In the genomic region with DNA sequence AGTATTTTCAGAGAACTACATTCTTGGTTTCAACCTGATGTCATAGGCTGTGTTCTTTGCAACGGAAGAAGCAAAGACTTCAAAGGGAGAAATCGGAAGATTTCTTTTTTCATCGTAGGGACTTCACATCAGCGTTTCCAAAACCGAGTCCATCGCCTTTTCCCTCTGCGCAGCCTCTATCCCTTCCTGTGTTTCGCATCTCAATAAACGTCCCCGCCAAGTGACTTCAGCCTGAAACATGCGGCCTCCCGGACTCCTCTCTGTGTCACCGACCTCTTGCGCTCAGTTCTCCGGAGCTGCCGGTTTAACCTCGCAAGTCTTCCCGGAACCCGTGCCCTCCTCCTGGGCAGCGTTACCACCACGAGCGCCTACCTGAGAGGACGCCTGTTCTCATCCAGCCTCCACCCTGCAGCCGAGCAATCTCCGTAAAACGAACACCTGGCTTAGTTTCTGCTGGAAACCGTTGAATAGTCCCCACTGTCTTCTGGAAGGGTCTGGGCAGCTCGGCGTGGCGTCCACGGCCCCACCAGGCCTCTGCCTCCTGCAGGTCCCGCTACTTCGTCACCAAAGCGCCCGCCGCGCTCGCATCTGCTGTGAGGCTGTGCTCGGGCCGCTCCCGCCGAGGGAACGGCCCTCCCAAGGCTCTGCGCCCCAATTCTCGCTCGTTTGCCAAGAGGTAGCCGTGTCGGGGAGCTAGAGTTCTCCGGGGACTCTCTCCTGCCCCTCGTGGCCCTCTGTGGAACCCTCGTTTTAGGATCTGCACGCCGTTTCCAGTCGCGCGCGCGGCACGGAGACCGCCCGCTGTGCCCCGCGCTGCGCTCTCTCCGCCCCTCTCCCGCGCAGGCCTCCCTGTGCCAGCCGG, we compare ENCODE assay signal across 9 cellular contexts. TPM values are rescaled to one million over a fixed set of nuclear protein-coding genes. Genes with fewer than 3 reads are reported as not detected.
A peak's percentile ranks its signal among the peaks of the same experiment; 100 is the strongest.
DNase-seq lines count a peak whose midpoint lies in the region; ATAC-seq, FAIRE-seq and TF ChIP-seq lines count a peak whose summit lies in the region.
"Had no signal": no experiment of that assay in that cellular context is flagged by ENCODE, and none has a peak within 500 bp of the region (broad histone marks: within the 10 kb centered on the region; RNA-seq: fewer than 3 reads in every experiment).

A gene with protein sequence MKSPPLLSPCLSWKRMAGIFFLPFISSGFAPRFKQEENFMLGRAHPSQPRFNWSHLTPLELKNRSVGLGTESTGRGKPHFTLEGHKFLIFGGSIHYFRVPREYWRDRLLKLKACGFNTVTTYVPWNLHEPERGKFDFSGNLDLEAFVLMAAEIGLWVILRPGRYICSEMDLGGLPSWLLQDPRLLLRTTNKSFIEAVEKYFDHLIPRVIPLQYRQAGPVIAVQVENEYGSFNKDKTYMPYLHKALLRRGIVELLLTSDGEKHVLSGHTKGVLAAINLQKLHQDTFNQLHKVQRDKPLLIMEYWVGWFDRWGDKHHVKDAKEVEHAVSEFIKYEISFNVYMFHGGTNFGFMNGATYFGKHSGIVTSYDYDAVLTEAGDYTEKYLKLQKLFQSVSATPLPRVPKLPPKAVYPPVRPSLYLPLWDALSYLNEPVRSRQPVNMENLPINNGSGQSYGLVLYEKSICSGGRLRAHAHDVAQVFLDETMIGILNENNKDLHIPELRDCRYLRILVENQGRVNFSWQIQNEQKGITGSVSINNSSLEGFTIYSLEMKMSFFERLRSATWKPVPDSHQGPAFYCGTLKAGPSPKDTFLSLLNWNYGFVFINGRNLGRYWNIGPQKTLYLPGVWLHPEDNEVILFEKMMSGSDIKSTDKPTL (plus strand): TSS at position 846 of the 862 bp plus-strand sequence. CDS start 362 bp downstream, outside the sequence.

- 1% methylated on average over 68 of the region's 68 CpGs for WGBS in smooth muscle cell (ENCODE audit: low lambda C conversion rate)

- peak within 1 kb of the TSS; percentile 86 for H2AFZ ChIP-seq in smooth muscle cell (ENCODE audit: low read depth)

- peak; percentile 91 for FAIRE-seq in GM12892 (lab: Jason Lieb, UNC)
- FAIRE-seq in RCC 7860 (lab: Jason Lieb, UNC), result no peak
- FAIRE-seq: islet of Langerhans had no signal

- TF ChIP-seq POLR2A in GM12892 (IDR thresholded peaks at IDR 0.05; ENCODE audit: low read depth, low read length), result peak; percentile 38; the same call in 1 of the 2 replicates

- H3K36me3 ChIP-seq in iPS-15b (ENCODE audit: control insufficient read depth, insufficient read depth, low read length), result peaks cover 3% of the 10 kb centered on the region
- no peaks in the 10 kb centered on the region for H3K36me3 ChIP-seq in smooth muscle cell (ENCODE audit: low read depth)

- H3K27me3 ChIP-seq in iPS-15b (ENCODE audit: control insufficient read depth, insufficient read depth, low read length) (peaks cover 3% of the 10 kb centered on the region), smooth muscle cell (ENCODE audit: low read depth) (peaks cover 83% of the 10 kb centered on the region)

- peak within 1 kb of the TSS; percentile 83 to 84 for H3K27ac Mint-ChIP-seq in T-cell

- CTCF ChIA-PET in T-cell (lab: Charles Lee), result interaction anchor here (0.6 to 1.4 kb wide), 8 partner anchors 9 to 52 kb away, joined by 3 to 10 read pairs (median 5); a partner anchor contains a TSS

- H3K4me1 ChIP-seq in iPS-15b (ENCODE audit: control insufficient read depth, insufficient read depth, low read length), result peaks cover 24% of the 10 kb centered on the region
- peaks cover 17% of the 10 kb centered on the region for H3K4me1 ChIP-seq in smooth muscle cell (ENCODE audit: low read depth)

- H3K4me2 ChIP-seq in smooth muscle cell, result peak within 1 kb of the TSS; percentile 88

- ATAC-seq in HG02973 (IDR thresholded peaks at IDR 0.05; ENCODE audit: unreplicated experiment), result peak; percentile 93
- ATAC-seq in T-cell (replicated peaks in 1 of 4), result peak; percentile 91 to 94 (median 92)

- peak within 1 kb of the TSS; percentile 82 for H3K27ac ChIP-seq in angular gyrus (ENCODE audit: low read depth, low read length)
- no peak within 1 kb of the TSS for H3K27ac ChIP-seq in smooth muscle cell (ENCODE audit: low read depth)

- peak; percentile 16 for TF ChIP-seq CTCF in smooth muscle cell (IDR thresholded peaks at IDR 0.05; ENCODE audit: borderline replicate concordance, insufficient read depth, poor library complexity, severe bottlenecking)

- no peaks in the 10 kb centered on the region for H3K9me3 ChIP-seq in iPS-15b (ENCODE audit: control insufficient read depth, insufficient read depth, low read length)
- H3K9me3 ChIP-seq in smooth muscle cell (replicated peaks; ENCODE audit: low read depth), result no peaks in the 10 kb centered on the region

- peak within 1 kb of the TSS; percentile 93 to 95 (median 94) for H3K4me3 Mint-ChIP-seq in T-cell

- no peaks in the 10 kb centered on the region for H3K79me2 ChIP-seq in smooth muscle cell (ENCODE audit: low read depth)

- peaks cover 3 to 10% of the 10 kb centered on the region in 2 donors for H3K27me3 Mint-ChIP-seq in T-cell

- H3K4me1 Mint-ChIP-seq in T-cell, result peaks cover 48 to 50% (median 50%) of the 10 kb centered on the region in 3 donors

- no peaks in the 10 kb centered on the region for H3F3A ChIP-seq in smooth muscle cell (ENCODE audit: low read depth)

- peaks cover 2% of the 10 kb centered on the region for H3K36me3 Mint-ChIP-seq in T-cell

- H3K9ac ChIP-seq in iPS-15b (ENCODE audit: low read depth, low read length) (peak within 1 kb of the TSS; percentile 66), smooth muscle cell (ENCODE audit: low read depth) (no peak within 1 kb of the TSS)

- H3K4me3 ChIP-seq in iPS-15b (ENCODE audit: low read depth, low read length) (peak within 1 kb of the TSS; percentile 85), smooth muscle cell (peak within 1 kb of the TSS; percentile 47)

- peak; percentile 57 for DNase-seq in GM12892 (ENCODE audit: insufficient read length)
- peak; percentile 56 to 84 (median 74) for DNase-seq in T-cell
- DNase-seq in smooth muscle cell (lab: John Stamatoyannopoulos, UW; ENCODE audit: unreplicated experiment), result no peak
- DNase-seq in RCC 7860 (ENCODE audit: low spot score), result no peak
- DNase-seq in NK-92 treated with Interleukin-12 subunit alpha and Interleukin-12 subunit beta, amount 100 ng/mL, for 24 hours (lab: John Stamatoyannopoulos, UW), result no peak

- POLR2A ChIA-PET in T-cell (lab: Charles Lee), result interaction anchor here in 1 of 2 donors (0.8 kb wide), 1 partner anchor 52 kb away, joined by 6 read pairs; a partner anchor contains a TSS

- peaks cover 0 to 4% (median 0%) of the 10 kb centered on the region in 3 donors for H3K9me3 Mint-ChIP-seq in T-cell

- H4K20me1 ChIP-seq in smooth muscle cell (ENCODE audit: low read depth), result no peaks in the 10 kb centered on the region

RNA-seq across cellular contexts. Expression of the gene that starts here (rescaled TPM):
- 3.6 TPM for polyA plus RNA-seq in GM12892 (2012; ENCODE audit: missing spikeins)
- 1 to 10 TPM; 1.3 to 2.8 (median 1.9) TPM for total RNA-seq in T-cell
- total RNA-seq in smooth muscle cell, result not detected in 2 replicates
- not detected in 2 replicates for polyA plus RNA-seq in smooth muscle cell

Comparison
In these comparisons a context has a peak if more than half of its experiments do, and no peak if none do; other contexts are left out.
1. DNase-seq: peak in GM12892 (single experiment) and T-cell (34 of 34); none in smooth muscle cell (single experiment), RCC 7860 (single experiment) and NK-92 treated with Interleukin-12 subunit alpha and Interleukin-12 subunit beta, amount 100 ng/mL, for 24 hours (single experiment).